In the genomic region with DNA sequence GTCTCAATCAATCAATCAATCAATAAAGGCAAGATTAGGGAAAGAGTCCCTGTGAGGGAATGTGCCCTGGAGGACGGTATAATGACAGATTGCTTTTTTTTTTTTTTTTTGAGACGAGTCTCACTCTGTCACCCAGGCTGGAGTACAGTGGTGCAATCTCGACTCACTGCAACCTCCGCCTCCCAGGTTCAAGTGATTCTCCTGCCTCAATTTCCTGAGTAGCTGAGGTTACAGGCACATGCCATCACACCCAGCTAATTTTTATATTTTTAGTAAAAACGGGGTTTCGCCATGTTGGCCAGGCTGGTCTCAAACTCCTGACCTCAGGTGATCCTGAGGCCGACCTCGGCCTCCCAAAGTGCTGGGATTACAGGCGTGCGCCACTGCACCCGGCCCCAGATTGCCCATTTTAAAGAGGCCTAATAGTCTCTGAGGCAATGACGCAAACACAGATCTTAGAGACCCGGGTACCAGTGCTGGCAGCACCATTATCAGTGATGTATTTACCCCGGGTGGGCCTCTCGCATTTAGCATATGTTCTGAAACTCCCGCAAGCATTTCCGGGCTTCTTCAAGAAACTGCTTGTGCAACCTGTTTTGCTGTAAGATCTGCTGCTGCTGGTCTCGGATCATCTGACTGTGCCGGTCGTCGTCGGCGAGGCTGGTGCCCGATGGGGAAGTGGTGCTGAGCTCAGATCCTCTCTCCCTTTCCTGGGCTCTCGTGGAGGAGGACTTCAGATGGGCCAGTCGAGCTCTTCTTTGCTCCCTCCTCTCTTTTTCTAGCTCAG, we compare ENCODE assay signal across 8 cellular contexts. TPM values are rescaled to one million over a fixed set of nuclear protein-coding genes. Genes with fewer than 3 reads are reported as not detected.
DNase-seq lines count a peak whose midpoint lies in the region; ATAC-seq, FAIRE-seq and TF ChIP-seq lines count a peak whose summit lies in the region.

No MANE protein-coding gene starts in this region.

- H3K36me3 ChIP-seq in OCI-LY7 (ENCODE audit: insufficient read depth, low read length) (no peaks in the 10 kb centered on the region), lower lobe of right lung (no peaks in the 10 kb centered on the region), transverse colon (no peaks in the 10 kb centered on the region)

- FAIRE-seq in frontal cortex (lab: Jason Lieb, UNC), result no peak

- peak overlapping the region; percentile 9; the same call in 1 of the 2 replicates for H2AFZ ChIP-seq in OCI-LY7 (ENCODE audit: low read length)

- peaks cover 20% of the 10 kb centered on the region for H3K4me1 ChIP-seq in OCI-LY7 (ENCODE audit: insufficient read depth, low read length, poor library complexity, severe bottlenecking)
- H3K4me1 ChIP-seq in lower lobe of right lung, result peaks cover 61% of the 10 kb centered on the region
- peaks cover 12 to 72% (median 37%) of the 10 kb centered on the region in 4 donors for H3K4me1 ChIP-seq in transverse colon

- TF ChIP-seq CTCF in OCI-LY7 (conservative IDR thresholded peaks at IDR 0.05; ENCODE audit: low read length) (no peak), lower lobe of right lung (IDR thresholded peaks at IDR 0.05) (no peak), transverse colon (IDR thresholded peaks at IDR 0.05) (no peak)

- H3K4me2 ChIP-seq in OCI-LY7 (ENCODE audit: low read length), result no peak overlapping the region

- no peaks in the 10 kb centered on the region for H3K9me2 ChIP-seq in OCI-LY7 (ENCODE audit: insufficient read depth, low read length)

- H3K9me3 ChIP-seq in OCI-LY7 (ENCODE audit: low read length) (no peaks in the 10 kb centered on the region), lower lobe of right lung (no peaks in the 10 kb centered on the region), transverse colon (no peaks in the 10 kb centered on the region)

- ATAC-seq in lower lobe of right lung, result peak; percentile 75 to 87

- TF ChIP-seq EP300 in transverse colon (IDR thresholded peaks at IDR 0.05; ENCODE audit: low read depth), result no peak

- in situ Hi-C loops in transverse colon (cut with MboI; ENCODE audit: low pct_ligation_motif_present in 1 of 4, low pct_unique_long_range_greater_than_20kb in 1 of 4, low sequenced_read_pairs in 3 of 4), result no loop called here

- CTCF ChIA-PET in OCI-LY7 (lab: Charles Lee; ENCODE audit: unreplicated experiment), result interaction anchor here (1.2 kb wide), 1 partner anchor 25 kb away, joined by 3 read pairs; no protein-coding TSS in a partner anchor

- intact Hi-C loops in OCI-LY7 (cut with micrococcal nuclease; ENCODE audit: unreplicated experiment), result no loop called here
- intact Hi-C loops in lower lobe of right lung (cut with DNase I), result no loop called here
- intact Hi-C loops in transverse colon (cut with DNase I; ENCODE audit: low total_unique reads), result no loop called here

- POLR2A ChIA-PET in OCI-LY7 (lab: Charles Lee), result interaction anchor here (0.6 to 0.7 kb wide), 3 partner anchors 17 to 688 kb away, joined by 3 to 5 read pairs (median 4); no protein-coding TSS in a partner anchor

- no peaks in the 10 kb centered on the region for H4K20me1 ChIP-seq in OCI-LY7 (ENCODE audit: insufficient read depth, low read length)

- no peak for TF ChIP-seq POLR2A in transverse colon (IDR thresholded peaks at IDR 0.05)

- WGBS in transverse colon (ENCODE audit: low coverage in 1 of 2), 2 donors, result 74 to 76% methylated on average over 5 to 26 of the region's 26 CpGs

- DNase-seq in OCI-LY7 (ENCODE audit: low spot score) (peak; percentile 52), lower lobe of right lung (peak; percentile 89), transverse colon (peak; percentile 75), EL (no peak), NCI-H69 (lab: John Stamatoyannopoulos, UW) (no peak), frontal cortex (ENCODE audit: low spot score in 2 of 2) (no peak), NCI-H774 (lab: John Stamatoyannopoulos, UW) (no peak)
- DNase-seq in activated naive CD4-positive, alpha-beta T cell treated with Interleukin-2 at 50 U/mL for 16 hours, result peak; percentile 46

- no peaks in the 10 kb centered on the region for H3K79me2 ChIP-seq in OCI-LY7 (ENCODE audit: insufficient read depth, low read depth, low read length)

- no TSS peak for BruUV-seq in OCI-LY7 (replicated peaks; lab: Mats Ljungman, UMichigan)

- H3K4me3 ChIP-seq in OCI-LY7 (ENCODE audit: low read depth, low read length, poor library complexity, severe bottlenecking) (no peak overlapping the region), lower lobe of right lung (no peak overlapping the region), transverse colon (no peak overlapping the region)

- H3K27ac ChIP-seq in OCI-LY7 (ENCODE audit: low read depth, low read length, poor library complexity, severe bottlenecking), result no peak overlapping the region
- peak overlapping the region; percentile 56 for H3K27ac ChIP-seq in lower lobe of right lung
- H3K27ac ChIP-seq in transverse colon, result peak overlapping the region; percentile 53 to 75 (median 62)

- H3K27me3 ChIP-seq in lower lobe of right lung (ENCODE audit: low read depth) (no peaks in the 10 kb centered on the region), transverse colon (no peaks in the 10 kb centered on the region)

RNA-seq across cellular contexts. Expression of gene CEP295NL, which starts 12.7 kb away (rescaled TPM):
- not detected in 2 replicates for total RNA-seq in OCI-LY7 (2014; rRNA removed; shearing (Covaris generic))
- total RNA-seq in OCI-LY7 (2022) (not detected in 2 replicates), lower lobe of right lung (5.5 TPM), transverse colon (1 to 10 TPM; 1.8 to 3.0 (median 2.5) TPM), frontal cortex (1.2 TPM)

RNA-seq across cellular contexts. Expression of gene TIMP2, which starts 34.9 kb away (rescaled TPM):
- 0.54 and 0.57 TPM in 2 replicates for total RNA-seq in OCI-LY7 (2014; rRNA removed; shearing (Covaris generic))
- total RNA-seq in OCI-LY7 (2022), result not detected in 2 replicates
- total RNA-seq in lower lobe of right lung, result 260 TPM
- 10 to 100 TPM; 32.2 to 70.7 (median 54.6) TPM for total RNA-seq in transverse colon
- 33.8 TPM for total RNA-seq in frontal cortex

RNA-seq across cellular contexts. Expression of gene USP36, which starts 49.7 kb away (rescaled TPM):
- total RNA-seq in OCI-LY7 (2014; rRNA removed; shearing (Covaris generic)), result 46.6 and 47.2 TPM in 2 replicates
- total RNA-seq in OCI-LY7 (2022) (113 and 144 TPM in 2 replicates), lower lobe of right lung (58.6 TPM), transverse colon (10 to 100 TPM; 28.5 to 96.5 (median 63.5) TPM), frontal cortex (18.8 TPM)

Comparison
In these comparisons a context has a peak if more than half of its experiments do, and no peak if none do; other contexts are left out.
1. DNase-seq: peak in OCI-LY7 (single experiment), activated naive CD4-positive, alpha-beta T cell treated with Interleukin-2 at 50 U/mL for 16 hours (single experiment), lower lobe of right lung (single experiment) and transverse colon (single experiment); none in EL (single experiment), NCI-H69 (single experiment), frontal cortex (0 of 2) and NCI-H774 (single experiment).
2. RNA of gene TIMP2, which starts 34.9 kb away (total RNA-seq): 260 TPM in lower lobe of right lung (single experiment), 32.2 to 70.7 TPM in transverse colon and 33.8 TPM in frontal cortex (single experiment); 0.54 to 0.57 TPM in OCI-LY7; every median in the first group is over 10 times any median in the second.